ENCODE assay signal across 30 cellular contexts in the genomic region with DNA sequence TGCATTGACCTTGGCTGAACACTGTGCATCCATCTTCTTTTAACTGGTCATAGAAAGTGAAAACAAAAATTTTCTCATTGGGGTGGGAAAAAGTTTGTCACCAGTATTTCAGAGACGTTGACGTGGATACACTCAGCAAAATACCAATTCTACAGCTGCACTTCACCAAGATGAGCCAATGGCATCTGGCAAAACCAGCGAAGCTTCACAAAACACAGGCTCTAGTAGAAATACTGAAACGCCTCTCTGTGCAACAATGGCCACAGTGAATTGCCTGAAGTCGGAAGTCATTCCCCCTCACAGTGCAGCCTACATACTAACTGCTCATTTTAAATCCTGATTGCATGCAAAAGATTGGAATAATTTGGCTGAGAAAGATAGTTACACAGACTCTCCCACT. TPM values are rescaled to one million over a fixed set of nuclear protein-coding genes. Genes with fewer than 3 reads are reported as not detected.
DNase-seq lines count a peak whose midpoint lies in the region; ATAC-seq lines count a peak whose summit lies in the region.
"Had no signal": no experiment of that assay in that cellular context is flagged by ENCODE, and none has a peak within 500 bp of the region (broad histone marks: within the 10 kb centered on the region; RNA-seq: fewer than 3 reads in every experiment).

No MANE protein-coding gene starts in this region.

- ATAC-seq in GM21390 (IDR thresholded peaks at IDR 0.05; ENCODE audit: unreplicated experiment) = no peak
- ATAC-seq: Right ventricle myocardium inferior, sciatic nerve, SK-N-SH treated with all-trans-retinoic acid at 6 μM for 48 hours had no signal

- H2BK15ac ChIP-seq in mesenchymal stem cell (ENCODE audit: low read depth, poor library complexity, severe bottlenecking) = no peak overlapping the region

- H2BK120ac ChIP-seq in mesenchymal stem cell (ENCODE audit: low read depth, low read length) = no peak overlapping the region

- H3K23ac ChIP-seq in mesenchymal stem cell (ENCODE audit: low read length in 2 of 2) = no peak overlapping the region

- H3K18ac ChIP-seq in mesenchymal stem cell (ENCODE audit: low read depth in 1 of 2, low read length in 2 of 2) = no peak overlapping the region

- intact Hi-C loops in activated T-helper 1 cell treated with anti-CD3 and anti-CD28 coated beads, Interleukin-12 subunit alpha, Interleukin-12 subunit beta, Interleukin-2, Interleukin-4 antibody, amounts not matched to agents 30 ng/mL and 10 ng/mL and 1 ng/mL, durations not matched to agents 14 hours and 24 hours and 36 hours (cut with micrococcal nuclease) = loop anchor here (10.0 kb wide), 1 partner anchor 366 kb away; a partner anchor contains a TSS

- peaks cover 47% of the 10 kb centered on the region for H3K4me1 Mint-ChIP-seq in T-helper 1 cell treated with Interleukin-12 subunit alpha and Interleukin-12 subunit beta and Interleukin-4 antibody, amounts not matched to agents 30 μg/mL and 1 μg/mL, for 36 hours (ENCODE audit: low read depth)
- peaks cover 53% of the 10 kb centered on the region for H3K4me1 Mint-ChIP-seq in activated T-helper 1 cell treated with anti-CD3 and anti-CD28 coated beads, Interleukin-12 subunit alpha, Interleukin-12 subunit beta, Interleukin-2, Interleukin-4 antibody, amounts not matched to agents 30 ng/mL and 10 ng/mL and 1 ng/mL, durations not matched to agents 14 hours and 24 hours and 36 hours (ENCODE audit: low read depth)
- H3K4me1 Mint-ChIP-seq: mesothelial cell of epicardium had no signal

- no peaks in the 10 kb centered on the region for H3K27me3 ChIP-seq in mesenchymal stem cell (ENCODE audit: control insufficient read depth in 1 of 2, insufficient read depth in 1 of 2, low read length in 2 of 2)

- WGBS in mesenchymal stem cell = 100% methylated on average over 4 of the region's 5 CpGs

- H2AFZ ChIP-seq in mesenchymal stem cell (ENCODE audit: low read depth, low read length) = no peak overlapping the region
- H2AFZ ChIP-seq: PC-9 had no signal

- no peak overlapping the region for H3K4me3 Mint-ChIP-seq in T-helper 1 cell treated with Interleukin-12 subunit alpha and Interleukin-12 subunit beta and Interleukin-4 antibody, amounts not matched to agents 30 μg/mL and 1 μg/mL, for 36 hours
- no peak overlapping the region for H3K4me3 Mint-ChIP-seq in activated T-helper 1 cell treated with anti-CD3 and anti-CD28 coated beads, Interleukin-12 subunit alpha, Interleukin-12 subunit beta, Interleukin-2, Interleukin-4 antibody, amounts not matched to agents 30 ng/mL and 10 ng/mL and 1 ng/mL, durations not matched to agents 14 hours and 24 hours and 36 hours
- H3K4me3 Mint-ChIP-seq: mesothelial cell of epicardium, naive B cell had no signal

- no peak for DNase-seq in T-helper 1 cell
- DNase-seq in Ammon's horn (ENCODE audit: low spot score) = peak; percentile 10
- no peak for DNase-seq in activated T-helper 1 cell treated with anti-CD3 and anti-CD28 coated beads, Interleukin-12 subunit alpha, Interleukin-12 subunit beta, Interleukin-2, Interleukin-4 antibody, amounts not matched to agents 30 ng/mL and 10 ng/mL and 1 ng/mL, durations not matched to agents 14 hours and 24 hours and 36 hours (ENCODE audit: low spot score)
- DNase-seq in medulla oblongata (ENCODE audit: extremely low spot score) = peak; percentile 35
- DNase-seq in D341Med (ENCODE audit: low spot score) = no peak
- no peak for DNase-seq in mesenchymal stem cell
- DNase-seq: activated CD4-positive, alpha-beta T cell treated with anti-CD3 and anti-CD28 coated beads for 1 hour; activated gamma-delta T cell; C1 segment of cervical spinal cord; Caco-2; cortex of kidney; islet precursor cell; Kasumi-1; left ventricle myocardium inferior; naive B cell; NCI-H1436; NCI-H2081 treated with DMSO at 0.1 percent for 48 hours; NCI-H2227 treated with DMSO at 0.1 percent for 48 hours; NCI-H69; PC-9; stimulated activated CD4-positive, alpha-beta T cell treated with anti-CD3 and anti-CD28 coated beads, Interleukin-2, amount 100 ng/mL, for 48 hours had no signal

- H4K91ac ChIP-seq in mesenchymal stem cell (ENCODE audit: low read length) = no peak overlapping the region

- H3K36me3 Mint-ChIP-seq in T-helper 1 cell treated with Interleukin-12 subunit alpha and Interleukin-12 subunit beta and Interleukin-4 antibody, amounts not matched to agents 30 μg/mL and 1 μg/mL, for 36 hours (ENCODE audit: low read depth) = peaks cover 39% of the 10 kb centered on the region
- peaks cover 33% of the 10 kb centered on the region for H3K36me3 Mint-ChIP-seq in activated T-helper 1 cell treated with anti-CD3 and anti-CD28 coated beads, Interleukin-12 subunit alpha, Interleukin-12 subunit beta, Interleukin-2, Interleukin-4 antibody, amounts not matched to agents 30 ng/mL and 10 ng/mL and 1 ng/mL, durations not matched to agents 14 hours and 24 hours and 36 hours (ENCODE audit: low read depth)

- H3K14ac ChIP-seq in mesenchymal stem cell (ENCODE audit: low read length in 2 of 2) = no peak overlapping the region

- H3K9ac ChIP-seq in mesenchymal stem cell (ENCODE audit: low read length) = no peak overlapping the region

- no peaks in the 10 kb centered on the region for H3K27me3 Mint-ChIP-seq in T-helper 1 cell treated with Interleukin-12 subunit alpha and Interleukin-12 subunit beta and Interleukin-4 antibody, amounts not matched to agents 30 μg/mL and 1 μg/mL, for 36 hours (ENCODE audit: low read depth)
- H3K27me3 Mint-ChIP-seq in activated T-helper 1 cell treated with anti-CD3 and anti-CD28 coated beads, Interleukin-12 subunit alpha, Interleukin-12 subunit beta, Interleukin-2, Interleukin-4 antibody, amounts not matched to agents 30 ng/mL and 10 ng/mL and 1 ng/mL, durations not matched to agents 14 hours and 24 hours and 36 hours (ENCODE audit: insufficient read depth) = no peaks in the 10 kb centered on the region
- H3K27me3 Mint-ChIP-seq: naive B cell had no signal

- no peak overlapping the region for H3K27ac ChIP-seq in mesenchymal stem cell (ENCODE audit: low read length, poor library complexity, severe bottlenecking)
- H3K27ac ChIP-seq: 22Rv1, left ventricle myocardium inferior, PC-9, prostate gland had no signal

- peaks cover 15% of the 10 kb centered on the region for H3K4me1 ChIP-seq in mesenchymal stem cell (ENCODE audit: control insufficient read depth, insufficient read depth, low read depth, low read length)
- H3K4me1 ChIP-seq: Caco-2, prostate gland had no signal

- peak overlapping the region; percentile 49 for H3K27ac Mint-ChIP-seq in T-helper 1 cell treated with Interleukin-12 subunit alpha and Interleukin-12 subunit beta and Interleukin-4 antibody, amounts not matched to agents 30 μg/mL and 1 μg/mL, for 36 hours
- peak overlapping the region; percentile 55 for H3K27ac Mint-ChIP-seq in activated T-helper 1 cell treated with anti-CD3 and anti-CD28 coated beads, Interleukin-12 subunit alpha, Interleukin-12 subunit beta, Interleukin-2, Interleukin-4 antibody, amounts not matched to agents 30 ng/mL and 10 ng/mL and 1 ng/mL, durations not matched to agents 14 hours and 24 hours and 36 hours
- H3K27ac Mint-ChIP-seq: mesothelial cell of epicardium, naive B cell had no signal

- no peak overlapping the region for H2AK5ac ChIP-seq in mesenchymal stem cell (ENCODE audit: low read length, severe bottlenecking)

- H3K9me3 ChIP-seq in mesenchymal stem cell (ENCODE audit: control insufficient read depth, low read length) = no peaks in the 10 kb centered on the region
- H3K9me3 ChIP-seq: left ventricle myocardium inferior, prostate gland had no signal

- H2BK5ac ChIP-seq in mesenchymal stem cell (ENCODE audit: low read depth, low read length, poor library complexity, severe bottlenecking) = no peak overlapping the region

- no peak overlapping the region for H3K4me3 ChIP-seq in mesenchymal stem cell (ENCODE audit: insufficient read depth in 1 of 2, low read depth in 1 of 2, low read length in 2 of 2)
- H3K4me3 ChIP-seq: left ventricle myocardium inferior, PC-9, prostate gland had no signal

- peaks cover 37 to 50% of the 10 kb centered on the region in 2 experiments for H3K36me3 ChIP-seq in mesenchymal stem cell (ENCODE audit: control insufficient read depth in 1 of 2, insufficient read depth in 2 of 2, low read depth in 1 of 2, low read length in 2 of 2)
- H3K36me3 ChIP-seq: prostate gland had no signal

- H4K8ac ChIP-seq in mesenchymal stem cell (ENCODE audit: low read length) = no peak overlapping the region

- H3K4me2 ChIP-seq in mesenchymal stem cell (ENCODE audit: low read length, poor library complexity, severe bottlenecking) = no peak overlapping the region
- H3K4me2 ChIP-seq: PC-9 had no signal

- H3K79me1 ChIP-seq in mesenchymal stem cell (replicated peaks; ENCODE audit: low read length, poor library complexity, severe bottlenecking) = peaks cover 23% of the 10 kb centered on the region

- H2BK12ac ChIP-seq in mesenchymal stem cell (ENCODE audit: low read length in 2 of 2) = no peak overlapping the region

- H3K9me3 Mint-ChIP-seq in T-helper 1 cell treated with Interleukin-12 subunit alpha and Interleukin-12 subunit beta and Interleukin-4 antibody, amounts not matched to agents 30 μg/mL and 1 μg/mL, for 36 hours = no peaks in the 10 kb centered on the region
- no peaks in the 10 kb centered on the region for H3K9me3 Mint-ChIP-seq in activated T-helper 1 cell treated with anti-CD3 and anti-CD28 coated beads, Interleukin-12 subunit alpha, Interleukin-12 subunit beta, Interleukin-2, Interleukin-4 antibody, amounts not matched to agents 30 ng/mL and 10 ng/mL and 1 ng/mL, durations not matched to agents 14 hours and 24 hours and 36 hours
- H3K9me3 Mint-ChIP-seq: naive B cell had no signal

- H3K4ac ChIP-seq in mesenchymal stem cell (ENCODE audit: low read depth in 1 of 2, low read length in 2 of 2) = no peak overlapping the region

RNA-seq across cellular contexts. Expression of a gene that starts 17.0 kb away (rescaled TPM):
- 54.7 and 57.0 TPM in 2 replicates for total RNA-seq in activated T-helper 1 cell treated with anti-CD3 and anti-CD28 coated beads, Interleukin-12 subunit alpha, Interleukin-12 subunit beta, Interleukin-2, Interleukin-4 antibody, amounts not matched to agents 30 ng/mL and 10 ng/mL and 1 ng/mL, durations not matched to agents 14 hours and 24 hours and 36 hours
- 61.2 TPM for polyA plus RNA-seq in mesenchymal stem cell (2013, experiment 1 of 2)
- 60.2 TPM for polyA plus RNA-seq in mesenchymal stem cell (2013, experiment 2 of 2)

RNA-seq across cellular contexts. Expression of a gene that starts 47.5 kb away (rescaled TPM):
- 11.6 and 12.7 TPM in 2 replicates for total RNA-seq in activated T-helper 1 cell treated with anti-CD3 and anti-CD28 coated beads, Interleukin-12 subunit alpha, Interleukin-12 subunit beta, Interleukin-2, Interleukin-4 antibody, amounts not matched to agents 30 ng/mL and 10 ng/mL and 1 ng/mL, durations not matched to agents 14 hours and 24 hours and 36 hours
- 24.1 TPM for polyA plus RNA-seq in mesenchymal stem cell (2013, experiment 1 of 2)
- polyA plus RNA-seq in mesenchymal stem cell (2013, experiment 2 of 2) = 24.5 TPM

RNA-seq across cellular contexts. Expression of a gene that starts 54.2 kb away (rescaled TPM):
- not detected in 2 replicates for total RNA-seq in activated T-helper 1 cell treated with anti-CD3 and anti-CD28 coated beads, Interleukin-12 subunit alpha, Interleukin-12 subunit beta, Interleukin-2, Interleukin-4 antibody, amounts not matched to agents 30 ng/mL and 10 ng/mL and 1 ng/mL, durations not matched to agents 14 hours and 24 hours and 36 hours
- not detected for polyA plus RNA-seq in mesenchymal stem cell (2013, experiment 1 of 2)
- not detected for polyA plus RNA-seq in mesenchymal stem cell (2013, experiment 2 of 2)
- total RNA-seq: Caco-2, G401, left ventricle myocardium inferior, mesothelial cell of epicardium had no signal

RNA-seq across cellular contexts. Expression of a gene that starts 59.3 kb away (rescaled TPM):
- total RNA-seq in activated T-helper 1 cell treated with anti-CD3 and anti-CD28 coated beads, Interleukin-12 subunit alpha, Interleukin-12 subunit beta, Interleukin-2, Interleukin-4 antibody, amounts not matched to agents 30 ng/mL and 10 ng/mL and 1 ng/mL, durations not matched to agents 14 hours and 24 hours and 36 hours = 0.36 TPM in 1 of 2 replicates, not detected in the other
- polyA plus RNA-seq in mesenchymal stem cell (2013, experiment 1 of 2) = not detected
- polyA plus RNA-seq in mesenchymal stem cell (2013, experiment 2 of 2) = not detected
- total RNA-seq: Caco-2, G401, left ventricle myocardium inferior, PC-9, Right ventricle myocardium inferior, sciatic nerve had no signal

Comparison
In these comparisons a context has a peak if more than half of its experiments do, and no peak if none do; other contexts are left out.
1. DNase-seq: peak in Ammon's horn (single experiment) and medulla oblongata (single experiment); none in T-helper 1 cell (0 of 5), activated T-helper 1 cell treated with anti-CD3 and anti-CD28 coated beads, Interleukin-12 subunit alpha, Interleukin-12 subunit beta, Interleukin-2, Interleukin-4 antibody, amounts not matched to agents 30 ng/mL and 10 ng/mL and 1 ng/mL, durations not matched to agents 14 hours and 24 hours and 36 hours (single experiment), D341Med (single experiment) and mesenchymal stem cell (single experiment).